In genomic region chr12:18246057-18246456, GRCh38 we compare ENCODE assay signal across 20 cellular contexts. TPM values are rescaled to one million over a fixed set of nuclear protein-coding genes. Genes with fewer than 3 reads are reported as not detected.
A peak's percentile ranks its signal among the peaks of the same experiment; 100 is the strongest.
DNase-seq lines count a peak whose midpoint lies in the region; ATAC-seq and TF ChIP-seq lines count a peak whose summit lies in the region.
"Had no signal": no experiment of that assay in that cellular context is flagged by ENCODE, and none has a peak within 500 bp of the region (broad histone marks: within the 10 kb centered on the region; RNA-seq: fewer than 3 reads in every experiment).

No MANE protein-coding gene starts in this region.

- no peaks in the 10 kb centered on the region for H4K20me1 ChIP-seq in HCT116 (ENCODE audit: insufficient read depth)
- H4K20me1 ChIP-seq: BLaER1 treated with 17β-estradiol and CSF1 and Interleukin-3, amounts not matched to agents 10 nM and 100 nM had no signal

- no peaks in the 10 kb centered on the region for H3K36me3 ChIP-seq in HCT116 (ENCODE audit: control insufficient read depth in 1 of 2, insufficient read depth in 2 of 2, low read length in 2 of 2)
- H3K36me3 ChIP-seq in right lobe of liver, result no peaks in the 10 kb centered on the region
- H3K36me3 ChIP-seq: adrenal gland; BLaER1 treated with 17β-estradiol and CSF1 and Interleukin-3, amounts not matched to agents 10 nM and 100 nM; esophagus squamous epithelium; left lung; stomach; WERI-Rb-1 had no signal

- TF ChIP-seq CTCF in AG09319 (IDR thresholded peaks at IDR 0.05; ENCODE audit: low read depth, low read length) (peak; percentile 5), HCT116 (IDR thresholded peaks at IDR 0.05 in 2 of 3, conservative IDR thresholded peaks at IDR 0.05 in 1 of 3; ENCODE audit: borderline replicate concordance in 1 of 3, insufficient read depth in 1 of 3, low read depth in 2 of 3, low read length in 2 of 3) (peak in 2 of 3 experiments; percentile 38 to 41; a peak in 3 of 6 replicates), cardiac fibroblast (IDR thresholded peaks at IDR 0.05; ENCODE audit: low read depth, low read length) (peak; percentile 31), right lobe of liver (IDR thresholded peaks at IDR 0.05) (peak; percentile 20 to 30 (median 24))

- H3K36me3 Mint-ChIP-seq in T-helper 2 cell treated with Interferon-gamma antibody and Interleukin-4, amounts not matched to agents 5 μg/mL and 100 μg/mL, for 36 hours (ENCODE audit: low read depth), result no peaks in the 10 kb centered on the region

- H3K4me2 ChIP-seq in HCT116 (ENCODE audit: low read length), result no peak overlapping the region
- H3K4me2 ChIP-seq: BLaER1 treated with 17β-estradiol and CSF1 and Interleukin-3, amounts not matched to agents 10 nM and 100 nM had no signal

- no peak overlapping the region for H3K4me3 ChIP-seq in HCT116 (replicated peaks in 1 of 2; ENCODE audit: low read depth in 1 of 2, low read length in 2 of 2)
- no peak overlapping the region for H3K4me3 ChIP-seq in cardiac fibroblast (replicated peaks in 1 of 2; ENCODE audit: low read depth in 2 of 2, low read length in 2 of 2)
- H3K4me3 ChIP-seq in right lobe of liver, result no peak overlapping the region
- H3K4me3 ChIP-seq: adrenal gland; BLaER1 treated with 17β-estradiol and CSF1 and Interleukin-3, amounts not matched to agents 10 nM and 100 nM; coronary artery; esophagus squamous epithelium; left lung; psoas muscle had no signal

- POLR2A ChIA-PET in HCT116 (lab: Charles Lee), result no interaction called here

- H3K27ac ChIP-seq in HCT116 (ENCODE audit: low read depth, low read length) (no peak overlapping the region), right lobe of liver (peak overlapping the region in 1 of 3 donors; percentile 86)
- H3K27ac ChIP-seq: adrenal gland; BLaER1 treated with 17β-estradiol and CSF1 and Interleukin-3, amounts not matched to agents 10 nM and 100 nM; coronary artery; esophagus squamous epithelium; left lung; psoas muscle; WERI-Rb-1 had no signal

- H3K27me3 Mint-ChIP-seq in T-helper 2 cell treated with Interferon-gamma antibody and Interleukin-4, amounts not matched to agents 5 μg/mL and 100 μg/mL, for 36 hours (ENCODE audit: low read depth), result no peaks in the 10 kb centered on the region
- H3K27me3 Mint-ChIP-seq: activated CD8-positive, alpha-beta T cell treated with anti-CD3 and anti-CD28 coated beads for 36 hours had no signal

- H3K4me1 Mint-ChIP-seq in T-helper 2 cell treated with Interferon-gamma antibody and Interleukin-4, amounts not matched to agents 5 μg/mL and 100 μg/mL, for 36 hours (ENCODE audit: low read depth), result no peaks in the 10 kb centered on the region

- BruUV-seq in HCT116 (replicated peaks; lab: Mats Ljungman, UMichigan), result no TSS peak

- 17% methylated on average over 1 of the region's 1 CpG for WGBS in right lobe of liver (ENCODE audit: insufficient coverage, low coverage, low lambda C conversion rate, missing lambda C conversion rate)

- no peaks in the 10 kb centered on the region for H3K9me3 ChIP-seq in HCT116 (ENCODE audit: control insufficient read depth in 1 of 2, insufficient read depth in 1 of 2, low read depth in 1 of 2, low read length in 2 of 2)
- H3K9me3 ChIP-seq in right lobe of liver, result no peaks in the 10 kb centered on the region
- H3K9me3 ChIP-seq: adrenal gland; BLaER1 treated with 17β-estradiol and CSF1 and Interleukin-3, amounts not matched to agents 10 nM and 100 nM; esophagus squamous epithelium; left lung; psoas muscle; stomach had no signal

- no peak overlapping the region for H3K9ac ChIP-seq in HCT116 (ENCODE audit: low read length)
- H3K9ac ChIP-seq: BLaER1 treated with 17β-estradiol and CSF1 and Interleukin-3, amounts not matched to agents 10 nM and 100 nM had no signal

- no peak for TF ChIP-seq POLR2A in HCT116 (IDR thresholded peaks at IDR 0.05; ENCODE audit: borderline replicate concordance, extremely low read depth, insufficient read depth, insufficient read length)
- TF ChIP-seq POLR2A in right lobe of liver (IDR thresholded peaks at IDR 0.05), result no peak

- intact Hi-C loops in HCT116 (cut with micrococcal nuclease), result no loop called here
- intact Hi-C loops in right lobe of liver (cut with DNase I), result no loop called here

- RAD21 ChIA-PET in HCT116 (lab: Charles Lee; ENCODE audit: low non-redundant PET in 1 of 2, low total read pairs in 2 of 2, uncharacterized antibody in 2 of 2, unreplicated experiment in 2 of 2), result no interaction called here

- 0 out of 4 replicates have a peak, but pooled peaks cover 0 to 3% of the 10 kb centered on the region in 2 experiments for H3K4me1 ChIP-seq in HCT116 (ENCODE audit: control insufficient read depth in 1 of 2, insufficient read depth in 2 of 2, low read length in 2 of 2)
- peaks cover 0 to 17% (median 4%) of the 10 kb centered on the region in 4 donors for H3K4me1 ChIP-seq in right lobe of liver
- H3K4me1 ChIP-seq: BLaER1 treated with 17β-estradiol and CSF1 and Interleukin-3, amounts not matched to agents 10 nM and 100 nM; esophagus squamous epithelium; left lung; psoas muscle had no signal

- TF ChIP-seq RAD21 in HCT116 (IDR thresholded peaks at IDR 0.05; ENCODE audit: low read depth), result no peak

- H3K27ac Mint-ChIP-seq in T-helper 2 cell treated with Interferon-gamma antibody and Interleukin-4, amounts not matched to agents 5 μg/mL and 100 μg/mL, for 36 hours, result no peak overlapping the region
- H3K27ac Mint-ChIP-seq: activated CD8-positive, alpha-beta T cell treated with anti-CD3 and anti-CD28 coated beads for 36 hours; activated T-helper 1 cell treated with anti-CD3 and anti-CD28 coated beads, Interleukin-12 subunit alpha, Interleukin-12 subunit beta, Interleukin-2, Interleukin-4 antibody, amounts not matched to agents 30 ng/mL and 10 ng/mL and 1 ng/mL, durations not matched to agents 14 hours and 24 hours and 36 hours had no signal

- no peak for DNase-seq in AG09319 (ENCODE audit: extremely low read depth, low read depth)
- DNase-seq in HCT116 (ENCODE audit: low read depth, low spot score), result no peak
- DNase-seq in cardiac fibroblast (ENCODE audit: low read depth in 2 of 2), result no peak
- DNase-seq in right lobe of liver, result no peak
- no peak for DNase-seq in cerebellar cortex (ENCODE audit: low spot score)
- no peak for DNase-seq in T-helper 2 cell treated with Interferon-gamma antibody and Interleukin-4, amounts not matched to agents 5 μg/mL and 100 μg/mL, for 36 hours (ENCODE audit: low spot score)
- DNase-seq: activated CD8-positive, alpha-beta T cell treated with anti-CD3 and anti-CD28 coated beads for 36 hours; adrenal gland; esophagus squamous epithelium; left lung; psoas muscle; stomach; WERI-Rb-1 had no signal

- no peak overlapping the region for H3K4me3 Mint-ChIP-seq in T-helper 2 cell treated with Interferon-gamma antibody and Interleukin-4, amounts not matched to agents 5 μg/mL and 100 μg/mL, for 36 hours
- H3K4me3 Mint-ChIP-seq: activated CD8-positive, alpha-beta T cell treated with anti-CD3 and anti-CD28 coated beads for 36 hours; activated T-helper 1 cell treated with anti-CD3 and anti-CD28 coated beads, Interleukin-12 subunit alpha, Interleukin-12 subunit beta, Interleukin-2, Interleukin-4 antibody, amounts not matched to agents 30 ng/mL and 10 ng/mL and 1 ng/mL, durations not matched to agents 14 hours and 24 hours and 36 hours had no signal

- H3K79me2 ChIP-seq in HCT116 (ENCODE audit: insufficient read depth, low read length), result no peaks in the 10 kb centered on the region

- ATAC-seq in HCT116 (no peak), right lobe of liver (peak in 2 of 4 donors; percentile 6 to 8), HG02763 (IDR thresholded peaks at IDR 0.05; ENCODE audit: unreplicated experiment) (no peak), GM21528 (IDR thresholded peaks at IDR 0.05; ENCODE audit: low FRiP score, unreplicated experiment) (no peak)
- ATAC-seq: activated CD8-positive, alpha-beta T cell treated with anti-CD3 and anti-CD28 coated beads for 36 hours; left lung; psoas muscle had no signal

- no peaks in the 10 kb centered on the region for H3K9me3 Mint-ChIP-seq in T-helper 2 cell treated with Interferon-gamma antibody and Interleukin-4, amounts not matched to agents 5 μg/mL and 100 μg/mL, for 36 hours
- H3K9me3 Mint-ChIP-seq: activated CD8-positive, alpha-beta T cell treated with anti-CD3 and anti-CD28 coated beads for 36 hours; activated T-helper 1 cell treated with anti-CD3 and anti-CD28 coated beads, Interleukin-12 subunit alpha, Interleukin-12 subunit beta, Interleukin-2, Interleukin-4 antibody, amounts not matched to agents 30 ng/mL and 10 ng/mL and 1 ng/mL, durations not matched to agents 14 hours and 24 hours and 36 hours had no signal

- CTCF ChIA-PET in HCT116 (lab: Charles Lee), result interaction anchor here (0.6 to 1.5 kb wide), 7 partner anchors 10 to 940 kb away, joined by 3 to 7 read pairs (median 4); no protein-coding TSS in a partner anchor

- H3K27me3 ChIP-seq in HCT116 (ENCODE audit: insufficient read depth, low read length), result no peaks in the 10 kb centered on the region
- H3K27me3 ChIP-seq in right lobe of liver, result no peaks in the 10 kb centered on the region
- H3K27me3 ChIP-seq: adrenal gland; BLaER1 treated with 17β-estradiol and CSF1 and Interleukin-3, amounts not matched to agents 10 nM and 100 nM; esophagus squamous epithelium; left lung; stomach had no signal

- no peak overlapping the region for H2AFZ ChIP-seq in HCT116 (ENCODE audit: low read depth, low read length, poor library complexity, severe bottlenecking)

- no peaks in the 10 kb centered on the region for H3K9me2 ChIP-seq in HCT116 (ENCODE audit: insufficient read depth)

TF ChIP-seq in HCT116, 20 proteins besides CTCF, POLR2A, EP300 and RAD21 (continues in another document):
- TF ChIP-seq ELF1 (IDR thresholded peaks at IDR 0.05; ENCODE audit: borderline replicate concordance, low read depth), result no peak
- no peak for TF ChIP-seq TCF7L2 (IDR thresholded peaks at IDR 0.05; ENCODE audit: borderline replicate concordance, extremely low read depth, insufficient read depth, insufficient read length)
- no peak for TF ChIP-seq CEBPB (IDR thresholded peaks at IDR 0.05; ENCODE audit: low read depth)
- TF ChIP-seq ZNF274 (IDR thresholded peaks at IDR 0.05; ENCODE audit: low read depth, low read length), result no peak
- TF ChIP-seq SIN3A (IDR thresholded peaks at IDR 0.05; ENCODE audit: low read depth), result no peak
- no peak for TF ChIP-seq JUND (IDR thresholded peaks at IDR 0.05)

RNA-seq across cellular contexts. Expression of gene PIK3C2G, which starts 15.3 kb away (rescaled TPM):
- total RNA-seq in HCT116 (2021; ENCODE audit: unreplicated experiment) (not detected), right lobe of liver (10 to 100 TPM; 12.5 to 30.5 (median 24.8) TPM)
- polyA plus RNA-seq in HCT116 (2012), result not detected in 2 replicates
- total RNA-seq: activated CD8-positive, alpha-beta T cell treated with anti-CD3 and anti-CD28 coated beads for 36 hours; activated T-helper 1 cell treated with anti-CD3 and anti-CD28 coated beads, Interleukin-12 subunit alpha, Interleukin-12 subunit beta, Interleukin-2, Interleukin-4 antibody, amounts not matched to agents 30 ng/mL and 10 ng/mL and 1 ng/mL, durations not matched to agents 14 hours and 24 hours and 36 hours; Daoy; myocyte; psoas muscle had no signal

Comparison
In these comparisons a context has a peak if more than half of its experiments do, and no peak if none do; other contexts are left out.
1. RNA of gene PIK3C2G, which starts 15.3 kb away (total RNA-seq): 12.5 to 30.5 TPM in right lobe of liver; not detected in HCT116 (single experiment); every median in the first group is over 10 times any median in the second.
2. Peak in every context shown above with its lines, with median percentiles within 50 percentile points of each other: CTCF ChIP-seq.